Comparison of ENCODE assay signal across 19 cellular contexts in the genomic region with DNA sequence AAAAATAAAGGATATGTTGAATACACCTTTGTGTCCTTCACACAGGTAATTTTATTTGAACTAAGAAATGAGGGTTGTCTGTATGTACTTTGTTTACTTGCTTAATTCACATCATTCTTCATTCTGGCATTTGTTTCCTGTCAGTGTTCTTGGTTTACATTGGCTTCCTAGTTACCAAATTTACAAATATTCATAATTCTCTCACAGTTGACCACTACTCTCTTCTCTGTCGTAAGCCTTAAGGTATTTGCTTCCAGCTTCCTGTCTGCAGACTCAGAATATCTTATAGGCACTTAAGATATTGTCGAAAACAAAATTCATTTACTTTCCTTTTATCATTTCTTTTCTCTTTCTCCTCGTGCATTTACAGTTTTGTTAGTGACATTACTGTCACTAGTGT. TPM values are rescaled to one million over a fixed set of nuclear protein-coding genes. Genes with fewer than 3 reads are reported as not detected.
DNase-seq lines count a peak whose midpoint lies in the region; ATAC-seq and TF ChIP-seq lines count a peak whose summit lies in the region.
"Had no signal": no experiment of that assay in that cellular context is flagged by ENCODE, and none has a peak within 500 bp of the region (broad histone marks: within the 10 kb centered on the region; RNA-seq: fewer than 3 reads in every experiment).

No MANE protein-coding gene starts in this region.

- no peak for ATAC-seq in activated T-cell treated with anti-CD3 and anti-CD28 coated beads, Interleukin-2, amount 50 U/mL, for 72 hours (replicated peaks in 1 of 2)
- ATAC-seq in IMR-90 (ENCODE audit: low read depth) (no peak), GM18870 (IDR thresholded peaks at IDR 0.05; ENCODE audit: unreplicated experiment) (no peak), HG03159 (IDR thresholded peaks at IDR 0.05; ENCODE audit: unreplicated experiment) (no peak)
- ATAC-seq: A549 had no signal

- H3K4me3 ChIP-seq in IMR-90 (ENCODE audit: insufficient read depth, low read depth, low read length) (no peak overlapping the region), choroid plexus epithelial cell (ENCODE audit: low read depth, low read length) (no peak overlapping the region)
- H3K4me3 ChIP-seq: A549, BLaER1, GM23248, HAP-1 had no signal

- no peak overlapping the region for H3K18ac ChIP-seq in IMR-90 (ENCODE audit: low read depth, low read length)

- no peaks in the 10 kb centered on the region for H4K20me1 ChIP-seq in IMR-90 (ENCODE audit: insufficient read depth, low read length)
- H4K20me1 ChIP-seq: BLaER1 had no signal

- H4K8ac ChIP-seq in IMR-90 (ENCODE audit: low read depth in 2 of 2, low read length in 2 of 2): no peak overlapping the region

- H3K9ac ChIP-seq in IMR-90 (ENCODE audit: low read depth, low read length): no peak overlapping the region
- H3K9ac ChIP-seq: BLaER1, GM23248 had no signal

- TF ChIP-seq POLR2A in IMR-90 (IDR thresholded peaks at IDR 0.05; ENCODE audit: low read depth, low read length): no peak

- H4K5ac ChIP-seq in IMR-90 (ENCODE audit: low read depth, low read length): no peak overlapping the region

- H3K9me3 ChIP-seq in IMR-90 (ENCODE audit: control insufficient read depth, insufficient read depth, low read length): no peaks in the 10 kb centered on the region
- H3K9me3 ChIP-seq: A549, BLaER1, HAP-1 had no signal

- no peaks in the 10 kb centered on the region for H3K9me3 Mint-ChIP-seq in activated T-cell treated with anti-CD3 and anti-CD28 coated beads, Interleukin-2, amount 50 U/mL, for 72 hours
- H3K9me3 Mint-ChIP-seq in activated T-cell treated with anti-CD3 and anti-CD28 coated beads, Interleukin-2, amount 50 U/mL, for 24 hours: no peaks in the 10 kb centered on the region
- no peaks in the 10 kb centered on the region for H3K9me3 Mint-ChIP-seq in nephron progenitor cell
- H3K9me3 Mint-ChIP-seq: CD14-positive monocyte; CD4-positive, alpha-beta memory T cell; IgD-negative memory B cell had no signal

- H2AK9ac ChIP-seq in IMR-90 (replicated peaks; ENCODE audit: low read depth, low read length, poor library complexity): no peak overlapping the region

- no peak overlapping the region for H2AFZ ChIP-seq in IMR-90 (replicated peaks; ENCODE audit: low read length, poor library complexity)
- H2AFZ ChIP-seq: GM23248 had no signal

- peak overlapping the region; percentile 65 for H3K27ac Mint-ChIP-seq in activated T-cell treated with anti-CD3 and anti-CD28 coated beads, Interleukin-2, amount 50 U/mL, for 72 hours
- no peak overlapping the region for H3K27ac Mint-ChIP-seq in activated T-cell treated with anti-CD3 and anti-CD28 coated beads, Interleukin-2, amount 50 U/mL, for 24 hours
- H3K27ac Mint-ChIP-seq in nephron progenitor cell: peak overlapping the region; percentile 40

- H3K56ac ChIP-seq in IMR-90 (ENCODE audit: extremely low read depth, insufficient read depth, low read length): no peak overlapping the region

- H3K36me3 ChIP-seq in IMR-90 (ENCODE audit: control insufficient read depth, insufficient read depth, low read length): peaks cover 15% of the 10 kb centered on the region

- no peak overlapping the region for H2AK5ac ChIP-seq in IMR-90 (ENCODE audit: low read depth, low read length)

- in situ Hi-C loops in IMR-90 (cut with MboI; ENCODE audit: low sequenced_read_pairs): no loop called here

- TF ChIP-seq RAD21 in IMR-90 (IDR thresholded peaks at IDR 0.05; ENCODE audit: low read length): no peak

- H2BK15ac ChIP-seq in IMR-90 (ENCODE audit: low read depth, low read length): no peak overlapping the region

- no peak overlapping the region for H3K23ac ChIP-seq in IMR-90 (ENCODE audit: low read depth, low read length)

- no peak overlapping the region for H3K14ac ChIP-seq in IMR-90 (replicated peaks; ENCODE audit: low read depth, low read length)

- intact Hi-C loops in IMR-90 (cut with micrococcal nuclease): no loop called here

- H4K91ac ChIP-seq in IMR-90 (ENCODE audit: insufficient read depth, low read depth, low read length): no peak overlapping the region

- H3K27me3 ChIP-seq in IMR-90 (ENCODE audit: control insufficient read depth, insufficient read depth, low read length): no peaks in the 10 kb centered on the region
- H3K27me3 ChIP-seq: BLaER1 had no signal

- no peak for TF ChIP-seq CTCF in IMR-90 (conservative IDR thresholded peaks at IDR 0.05; ENCODE audit: low read depth, low read length)
- no peak for TF ChIP-seq CTCF in choroid plexus epithelial cell (conservative IDR thresholded peaks at IDR 0.05; ENCODE audit: low read depth, low read length)
- TF ChIP-seq CTCF in nephron progenitor cell (IDR thresholded peaks at IDR 0.05): no peak

- no peak overlapping the region for H3K4me3 Mint-ChIP-seq in activated T-cell treated with anti-CD3 and anti-CD28 coated beads, Interleukin-2, amount 50 U/mL, for 72 hours
- no peak overlapping the region for H3K4me3 Mint-ChIP-seq in activated T-cell treated with anti-CD3 and anti-CD28 coated beads, Interleukin-2, amount 50 U/mL, for 24 hours
- H3K4me3 Mint-ChIP-seq in nephron progenitor cell: no peak overlapping the region
- H3K4me3 Mint-ChIP-seq: CD14-positive monocyte; CD4-positive, alpha-beta memory T cell; IgD-negative memory B cell had no signal

- no peaks in the 10 kb centered on the region for H3K4me1 ChIP-seq in IMR-90 (ENCODE audit: control insufficient read depth, insufficient read depth, low read length)
- H3K4me1 ChIP-seq: A549, BLaER1, HAP-1 had no signal

- no peak overlapping the region for H2BK20ac ChIP-seq in IMR-90 (ENCODE audit: low read depth, low read length)

- H3K4me1 Mint-ChIP-seq in activated T-cell treated with anti-CD3 and anti-CD28 coated beads, Interleukin-2, amount 50 U/mL, for 72 hours (ENCODE audit: low read depth): no peaks in the 10 kb centered on the region
- no peaks in the 10 kb centered on the region for H3K4me1 Mint-ChIP-seq in activated T-cell treated with anti-CD3 and anti-CD28 coated beads, Interleukin-2, amount 50 U/mL, for 24 hours (ENCODE audit: low read depth)
- H3K4me1 Mint-ChIP-seq in nephron progenitor cell: no peaks in the 10 kb centered on the region
- H3K4me1 Mint-ChIP-seq: CD14-positive monocyte, IgD-negative memory B cell had no signal

- H3K27me3 Mint-ChIP-seq in activated T-cell treated with anti-CD3 and anti-CD28 coated beads, Interleukin-2, amount 50 U/mL, for 72 hours (ENCODE audit: low read depth): no peaks in the 10 kb centered on the region
- H3K27me3 Mint-ChIP-seq in activated T-cell treated with anti-CD3 and anti-CD28 coated beads, Interleukin-2, amount 50 U/mL, for 24 hours: no peaks in the 10 kb centered on the region
- no peaks in the 10 kb centered on the region for H3K27me3 Mint-ChIP-seq in nephron progenitor cell (ENCODE audit: low read depth, poor library complexity)
- H3K27me3 Mint-ChIP-seq: CD4-positive, alpha-beta memory T cell; IgD-negative memory B cell had no signal

- POLR2A ChIA-PET in IMR-90 (lab: Charles Lee; ENCODE audit: unreplicated experiment): no interaction called here

- H3K4ac ChIP-seq in IMR-90 (ENCODE audit: low read depth, low read length): no peak overlapping the region

- H3K4me2 ChIP-seq in IMR-90 (ENCODE audit: low read depth, low read length): no peak overlapping the region
- H3K4me2 ChIP-seq: A549, BLaER1 had no signal

- no peak overlapping the region for H2BK5ac ChIP-seq in IMR-90 (ENCODE audit: low read depth, low read length, poor library complexity, severe bottlenecking)

- no peak for DNase-seq in activated T-cell treated with anti-CD3 and anti-CD28 coated beads, Interleukin-2, amount 50 U/mL, for 72 hours
- DNase-seq in activated T-cell treated with anti-CD3 and anti-CD28 coated beads, Interleukin-2, amount 50 U/mL, for 24 hours: no peak
- DNase-seq in IMR-90 (peak; percentile 33), choroid plexus epithelial cell (ENCODE audit: low read depth) (peak; percentile 21), nephron progenitor cell (no peak)
- DNase-seq: CD4-positive, alpha-beta memory T cell; DMS153; DMS79; GDM1; GM23248 had no signal

- no peaks in the 10 kb centered on the region for H3K9me1 ChIP-seq in IMR-90 (ENCODE audit: insufficient read depth, low read length)

- CTCF ChIA-PET in IMR-90 (lab: Yijun Ruan, JAX): no interaction called here

- BruUV-seq in IMR-90 (replicated peaks; lab: Mats Ljungman, UMichigan): no TSS peak

- H2BK120ac ChIP-seq in IMR-90 (ENCODE audit: low read depth, low read length): no peak overlapping the region

- WGBS in IMR-90 (ENCODE audit: extremely low coverage in 2 of 2, insufficient read length in 1 of 2), 2 experiments: no CpG with 5 or more reads among the region's 3 CpGs

- peaks cover 3 to 32% of the 10 kb centered on the region in 2 donors for H3K36me3 Mint-ChIP-seq in activated T-cell treated with anti-CD3 and anti-CD28 coated beads, Interleukin-2, amount 50 U/mL, for 72 hours (ENCODE audit: insufficient read depth in 2 of 2)
- H3K36me3 Mint-ChIP-seq in activated T-cell treated with anti-CD3 and anti-CD28 coated beads, Interleukin-2, amount 50 U/mL, for 24 hours (ENCODE audit: low read depth): peaks cover 79% of the 10 kb centered on the region
- H3K36me3 Mint-ChIP-seq in nephron progenitor cell (ENCODE audit: low read depth): peaks cover 53% of the 10 kb centered on the region

- H3K79me1 ChIP-seq in IMR-90 (ENCODE audit: low read depth in 1 of 2, low read length in 2 of 2): no peaks in the 10 kb centered on the region

- dilution Hi-C loops in IMR-90 (cut with HindIII; ENCODE audit: low sequenced_read_pairs, unreplicated experiment): no loop called here

- no peak overlapping the region for H3K27ac ChIP-seq in IMR-90 (ENCODE audit: insufficient read depth, low read length)
- H3K27ac ChIP-seq: 22Rv1, A549, BLaER1, GM23248, HL-60 had no signal

TF ChIP-seq in IMR-90, 13 proteins besides CTCF, POLR2A, EP300 and RAD21 (continues in another document):
- TF ChIP-seq RCOR1 (IDR thresholded peaks at IDR 0.05; ENCODE audit: insufficient replicate concordance, low read length) (no peak), CEBPB (IDR thresholded peaks at IDR 0.05; ENCODE audit: low read depth, low read length) (no peak), RFX5 (IDR thresholded peaks at IDR 0.05; ENCODE audit: low read depth, low read length) (no peak), CHD1 (IDR thresholded peaks at IDR 0.05; ENCODE audit: low read depth, low read length) (no peak), MAZ (IDR thresholded peaks at IDR 0.05; ENCODE audit: borderline replicate concordance, low read depth, low read length) (no peak), FOS (IDR thresholded peaks at IDR 0.05; ENCODE audit: low read depth, low read length) (no peak)

RNA-seq across cellular contexts. Expression of a gene that starts 15.9 kb away (rescaled TPM):
- total RNA-seq in activated T-cell treated with anti-CD3 and anti-CD28 coated beads, Interleukin-2, amount 50 U/mL, for 72 hours: 10 to 100 TPM; 27.0 to 27.1 TPM
- 2.5 and 3.8 TPM in 2 replicates for total RNA-seq in IMR-90 (2012; rRNA removed)
- 7.7 and 9.9 TPM in 2 replicates for polyA plus RNA-seq in IMR-90 (2012; rRNA removed)
- 1.5 and 2.0 TPM in 2 replicates for polyA plus RNA-seq in IMR-90 (2012; cell fraction: cytosol; rRNA removed)
- 11.0 and 59.9 TPM in 2 replicates for polyA plus RNA-seq in IMR-90 (2012; cell fraction: nucleus; rRNA removed; ENCODE audit: low replicate concordance)

RNA-seq across cellular contexts. Expression of a gene that starts 30.0 kb away (rescaled TPM):
- total RNA-seq in activated T-cell treated with anti-CD3 and anti-CD28 coated beads, Interleukin-2, amount 50 U/mL, for 72 hours: 10 to 100 TPM; 12.9 to 14.2 TPM
- 0.72 and 1.1 TPM in 2 replicates for total RNA-seq in IMR-90 (2012; rRNA removed)
- 0.92 and 1.7 TPM in 2 replicates for polyA plus RNA-seq in IMR-90 (2012; rRNA removed)
- 0.03 TPM in 1 of 2 replicates, not detected in the other for polyA plus RNA-seq in IMR-90 (2012; cell fraction: cytosol; rRNA removed)
- 1.1 and 11.0 TPM in 2 replicates for polyA plus RNA-seq in IMR-90 (2012; cell fraction: nucleus; rRNA removed; ENCODE audit: low replicate concordance)

Comparison
In these comparisons a context has a peak if more than half of its experiments do, and no peak if none do; other contexts are left out.
1. DNase-seq: peak in IMR-90 (single experiment) and choroid plexus epithelial cell (single experiment); none in activated T-cell treated with anti-CD3 and anti-CD28 coated beads, Interleukin-2, amount 50 U/mL, for 72 hours (0 of 2), activated T-cell treated with anti-CD3 and anti-CD28 coated beads, Interleukin-2, amount 50 U/mL, for 24 hours (single experiment) and nephron progenitor cell (single experiment).